In the genomic region with DNA sequence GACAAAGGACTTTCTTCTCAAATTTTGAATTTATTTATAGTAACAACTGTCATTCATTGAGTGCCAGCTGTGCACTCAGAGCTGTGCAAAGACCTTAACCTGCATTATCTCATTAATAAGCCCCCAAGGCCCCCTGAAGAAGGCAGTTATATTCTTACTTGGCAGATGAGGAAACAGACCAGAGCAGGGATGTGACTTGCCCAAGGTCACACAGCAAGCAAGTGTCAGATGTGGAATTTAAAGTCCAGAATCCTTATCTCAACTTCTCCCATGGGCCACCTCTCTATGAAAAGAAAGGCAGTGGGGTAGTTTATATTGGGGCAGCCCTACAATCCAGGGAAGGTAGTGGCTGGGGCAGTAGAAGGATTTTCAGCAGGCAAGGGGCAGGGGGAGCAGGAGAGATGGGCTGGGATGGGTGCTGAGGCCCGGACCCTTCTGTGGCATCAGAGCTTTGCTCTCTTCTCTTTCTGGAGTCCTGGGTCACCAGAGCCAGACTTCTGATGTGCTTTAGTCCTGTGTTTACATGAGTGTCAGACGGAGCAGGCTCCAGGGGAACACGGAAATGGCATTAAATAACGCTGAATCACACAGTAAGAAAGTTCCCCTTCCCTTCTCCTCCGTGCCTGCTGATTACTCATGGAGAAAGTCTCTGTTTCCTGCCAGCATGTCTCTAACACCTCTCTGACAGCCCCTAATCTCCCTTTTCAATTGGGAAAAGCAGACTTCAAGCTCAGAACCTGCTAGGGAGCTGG, we compare ENCODE assay signal across 8 cellular contexts. TPM values are rescaled to one million over a fixed set of nuclear protein-coding genes. Genes with fewer than 3 reads are reported as not detected.
DNase-seq lines count a peak whose midpoint lies in the region; ATAC-seq, FAIRE-seq and TF ChIP-seq lines count a peak whose summit lies in the region.

No MANE protein-coding gene starts in this region.

- POLR2A ChIA-PET in Panc1 (lab: Charles Lee) = interaction anchor here (0.5 kb wide), 1 partner anchor 298 kb away, joined by 10 read pairs; no protein-coding TSS in a partner anchor

- DNase-seq in activated CD4-positive, alpha-beta T cell treated with anti-CD3 and anti-CD28 coated beads, Interleukin-2, amount 10 ng/mL, durations not matched to agents 24 days and 14 days = no peak
- DNase-seq in activated CD4-positive, alpha-beta T cell treated with anti-CD3 and anti-CD28 coated beads for 4 hours = no peak
- DNase-seq in Panc1 (ENCODE audit: low read depth, low spot score) (peak; percentile 86), esophagus muscularis mucosa (ENCODE audit: extremely low spot score) (peak; percentile 93), pancreas (peak in 3 of 6 donors; percentile 16 to 29 (median 24)), NCI-H82 treated with DMSO at 0.1 percent for 48 hours (lab: John Stamatoyannopoulos, UW; ENCODE audit: unreplicated experiment) (no peak), GM20000 (ENCODE audit: low spot score) (no peak)

- intact Hi-C loops in activated CD4-positive, alpha-beta T cell treated with anti-CD3 and anti-CD28 coated beads, Interleukin-2, amount 10 ng/mL, durations not matched to agents 24 days and 14 days (cut with micrococcal nuclease) = no loop called here
- intact Hi-C loops in Panc1 (cut with micrococcal nuclease; ENCODE audit: unreplicated experiment) (no loop called here), esophagus muscularis mucosa (cut with DNase I) (no loop called here), pancreas (cut with DNase I) (no loop called here)

- in situ Hi-C loops in Panc1 (cut with HindIII; ENCODE audit: low pct_unique_long_range_greater_than_20kb, low sequenced_read_pairs) = no loop called here

- H3K27me3 Mint-ChIP-seq in activated CD4-positive, alpha-beta T cell treated with anti-CD3 and anti-CD28 coated beads, Interleukin-2, amount 10 ng/mL, durations not matched to agents 24 days and 14 days = no peaks in the 10 kb centered on the region

- H3K4me1 ChIP-seq in Panc1 (ENCODE audit: control insufficient read depth, insufficient read depth, low read length) (peaks cover 39% of the 10 kb centered on the region), esophagus muscularis mucosa (peaks cover 10 to 30% (median 25%) of the 10 kb centered on the region in 4 donors), pancreas (peaks cover 0 to 12% (median 9%) of the 10 kb centered on the region in 3 donors)

- H3K9me3 ChIP-seq in Panc1 (ENCODE audit: control insufficient read depth, insufficient read depth, low read depth, low read length) = no peaks in the 10 kb centered on the region
- no peaks in the 10 kb centered on the region for H3K9me3 ChIP-seq in esophagus muscularis mucosa
- H3K9me3 ChIP-seq in pancreas = no peaks in the 10 kb centered on the region

- H3K4me1 Mint-ChIP-seq in activated CD4-positive, alpha-beta T cell treated with anti-CD3 and anti-CD28 coated beads, Interleukin-2, amount 10 ng/mL, durations not matched to agents 24 days and 14 days = peaks cover 5% of the 10 kb centered on the region

- H3K36me3 Mint-ChIP-seq in activated CD4-positive, alpha-beta T cell treated with anti-CD3 and anti-CD28 coated beads, Interleukin-2, amount 10 ng/mL, durations not matched to agents 24 days and 14 days (ENCODE audit: low read depth) = no peaks in the 10 kb centered on the region

- FAIRE-seq in pancreas (lab: Jason Lieb, UNC) = no peak

- no peak overlapping the region; a peak in 1 of 4 replicates for H3K4me3 ChIP-seq in Panc1 (ENCODE audit: low read depth in 2 of 2, low read length in 2 of 2)
- H3K4me3 ChIP-seq in esophagus muscularis mucosa = no peak overlapping the region
- no peak overlapping the region for H3K4me3 ChIP-seq in pancreas

- peak overlapping the region; percentile 16 for H3K27ac Mint-ChIP-seq in activated CD4-positive, alpha-beta T cell treated with anti-CD3 and anti-CD28 coated beads, Interleukin-2, amount 10 ng/mL, durations not matched to agents 24 days and 14 days

- no peaks in the 10 kb centered on the region for H3K9me3 Mint-ChIP-seq in activated CD4-positive, alpha-beta T cell treated with anti-CD3 and anti-CD28 coated beads, Interleukin-2, amount 10 ng/mL, durations not matched to agents 24 days and 14 days

- no peak for TF ChIP-seq POLR2A in esophagus muscularis mucosa (IDR thresholded peaks at IDR 0.05; ENCODE audit: low read depth)

- no TSS peak for BruUV-seq in Panc1 (replicated peaks; lab: Mats Ljungman, UMichigan)

- no peak overlapping the region for H3K4me3 Mint-ChIP-seq in activated CD4-positive, alpha-beta T cell treated with anti-CD3 and anti-CD28 coated beads, Interleukin-2, amount 10 ng/mL, durations not matched to agents 24 days and 14 days

- TF ChIP-seq CTCF in Panc1 (IDR thresholded peaks at IDR 0.05) (no peak), esophagus muscularis mucosa (IDR thresholded peaks at IDR 0.05) (no peak), pancreas (IDR thresholded peaks at IDR 0.05) (no peak), GM20000 (IDR thresholded peaks at IDR 0.05; ENCODE audit: extremely low read depth, missing control alignments) (no peak)

- H3K36me3 ChIP-seq in Panc1 (ENCODE audit: control insufficient read depth, insufficient read depth, low read length) = no peaks in the 10 kb centered on the region
- H3K36me3 ChIP-seq in esophagus muscularis mucosa = no peaks in the 10 kb centered on the region
- H3K36me3 ChIP-seq in pancreas = no peaks in the 10 kb centered on the region

- no peak for TF ChIP-seq EP300 in esophagus muscularis mucosa (IDR thresholded peaks at IDR 0.05)

- H3K27me3 ChIP-seq in Panc1 (ENCODE audit: control insufficient read depth, insufficient read depth, low read length) (no peaks in the 10 kb centered on the region), esophagus muscularis mucosa (peaks cover 0 to 36% (median 0%) of the 10 kb centered on the region in 4 donors), pancreas (no peaks in the 10 kb centered on the region)

- ATAC-seq in Panc1 = peak; percentile 82
- peak; percentile 72 to 90 (median 86) for ATAC-seq in pancreas
- ATAC-seq in HG03342 (IDR thresholded peaks at IDR 0.05; ENCODE audit: unreplicated experiment) = no peak

- CTCF ChIA-PET in Panc1 (lab: Charles Lee) = no interaction called here

- 1% methylated on average over 5 of the region's 5 CpGs for WGBS in esophagus muscularis mucosa
- WGBS in pancreas, 2 donors = 39 to 42% methylated on average over 5 of the region's 5 CpGs

- peak overlapping the region; percentile 66 for H3K27ac ChIP-seq in Panc1 (ENCODE audit: low read length)
- peak overlapping the region; percentile 43 to 66 (median 56) for H3K27ac ChIP-seq in esophagus muscularis mucosa (replicated peaks in 1 of 4)
- H3K27ac ChIP-seq in pancreas = peak overlapping the region; percentile 35 to 82 (median 64)

RNA-seq across cellular contexts. Expression of gene EPHB2, which starts 39.5 kb away (rescaled TPM):
- total RNA-seq in activated CD4-positive, alpha-beta T cell treated with anti-CD3 and anti-CD28 coated beads, Interleukin-2, amount 10 ng/mL, durations not matched to agents 24 days and 14 days = not detected in 2 replicates
- total RNA-seq in Panc1 (2021; ENCODE audit: unreplicated experiment) (29.0 TPM), esophagus muscularis mucosa (1 to 10 TPM; 1.5 to 3.3 (median 1.9) TPM), pancreas (1 to 10 TPM; 3.1 to 10.0 (median 5.9) TPM)
- 27.5 TPM for polyA plus RNA-seq in Panc1 (2012; ENCODE audit: insufficient read length)
- polyA plus RNA-seq in pancreas = 1 to 10 TPM; 1.3 to 2.0 TPM

Comparison
In these comparisons a context has a peak if more than half of its experiments do, and no peak if none do; other contexts are left out.
1. DNase-seq: peak in Panc1 (single experiment) and esophagus muscularis mucosa (single experiment); none in activated CD4-positive, alpha-beta T cell treated with anti-CD3 and anti-CD28 coated beads, Interleukin-2, amount 10 ng/mL, durations not matched to agents 24 days and 14 days (single experiment), activated CD4-positive, alpha-beta T cell treated with anti-CD3 and anti-CD28 coated beads for 4 hours (0 of 2), NCI-H82 treated with DMSO at 0.1 percent for 48 hours (single experiment) and GM20000 (single experiment).
2. Peak in every context shown above with its lines, with median percentiles within 50 percentile points of each other: H3K27ac ChIP-seq.